ENCODE assay signal across 11 cellular contexts in genomic region chr10:101120520-101120883, GRCh38. TPM values are rescaled to one million over a fixed set of nuclear protein-coding genes. Genes with fewer than 3 reads are reported as not detected.
DNase-seq lines count a peak whose midpoint lies in the region; ATAC-seq and TF ChIP-seq lines count a peak whose summit lies in the region.
"Had no signal": no experiment of that assay in that cellular context is flagged by ENCODE, and none has a peak within 500 bp of the region (broad histone marks: within the 10 kb centered on the region; RNA-seq: fewer than 3 reads in every experiment).

No MANE protein-coding gene starts in this region.

- H3K27me3 Mint-ChIP-seq in GM23338 (ENCODE audit: insufficient read depth, low read depth, poor library complexity) = peaks cover 83% of the 10 kb centered on the region
- H3K27me3 Mint-ChIP-seq in activated CD4-positive, alpha-beta memory T cell treated with anti-CD3 and anti-CD28 coated beads for 36 hours = peaks cover 47% of the 10 kb centered on the region

- POLR2A ChIA-PET in activated CD4-positive, alpha-beta memory T cell treated with anti-CD3 and anti-CD28 coated beads for 36 hours (lab: Charles Lee) = no interaction called here

- H3F3A ChIP-seq in GM23338 (replicated peaks; ENCODE audit: low read depth) (no peaks in the 10 kb centered on the region), smooth muscle cell (ENCODE audit: low read depth) (no peaks in the 10 kb centered on the region)

- H3K27ac ChIP-seq in GM23338 (ENCODE audit: low read depth) (no peak overlapping the region), smooth muscle cell (ENCODE audit: low read depth) (no peak overlapping the region), caudate nucleus (ENCODE audit: low read depth, low read length) (no peak overlapping the region)
- H3K27ac ChIP-seq: testis had no signal

- H3K4me2 ChIP-seq in GM23338 (peak overlapping the region; percentile 79; the same call in 1 of the 2 replicates), smooth muscle cell (peak overlapping the region; percentile 90)

- peak overlapping the region; percentile 98; the same call in 1 of the 2 replicates for H2AFZ ChIP-seq in GM23338
- no peak overlapping the region for H2AFZ ChIP-seq in smooth muscle cell (ENCODE audit: low read depth)

- 92% methylated on average over 2 of the region's 2 CpGs for WGBS in smooth muscle cell (ENCODE audit: low lambda C conversion rate)

- no peak overlapping the region for H3K9ac ChIP-seq in smooth muscle cell (ENCODE audit: low read depth)

- H4K20me1 ChIP-seq in GM23338 (replicated peaks; ENCODE audit: insufficient read depth) (peaks cover 9% of the 10 kb centered on the region), smooth muscle cell (ENCODE audit: low read depth) (no peaks in the 10 kb centered on the region)

- peaks cover 18% of the 10 kb centered on the region for H3K4me1 Mint-ChIP-seq in GM23338
- peaks cover 31% of the 10 kb centered on the region for H3K4me1 Mint-ChIP-seq in activated CD4-positive, alpha-beta memory T cell treated with anti-CD3 and anti-CD28 coated beads for 36 hours (ENCODE audit: low read depth)

- H3K4me1 ChIP-seq in GM23338 (ENCODE audit: insufficient read depth) (no peaks in the 10 kb centered on the region; the same call in 1 of the 2 replicates), smooth muscle cell (ENCODE audit: low read depth) (peaks cover 14% of the 10 kb centered on the region)

- DNase-seq in GM23338 (ENCODE audit: low spot score) (no peak), fibroblast of villous mesenchyme (ENCODE audit: low read depth) (no peak), smooth muscle cell (lab: John Stamatoyannopoulos, UW; ENCODE audit: unreplicated experiment) (no peak), caudate nucleus (lab: John Stamatoyannopoulos, UW) (no peak), omental fat pad (ENCODE audit: low spot score) (no peak), nucleus accumbens (lab: John Stamatoyannopoulos, UW) (no peak)
- no peak for DNase-seq in activated CD4-positive, alpha-beta memory T cell treated with anti-CD3 and anti-CD28 coated beads for 36 hours
- DNase-seq: amniotic stem cell, GF-D8, testis had no signal

- H3K9me3 ChIP-seq in smooth muscle cell (replicated peaks; ENCODE audit: low read depth) = no peaks in the 10 kb centered on the region
- H3K9me3 ChIP-seq: testis had no signal

- H3K36me3 ChIP-seq in GM23338 (ENCODE audit: insufficient read depth) (no peaks in the 10 kb centered on the region), smooth muscle cell (ENCODE audit: low read depth) (no peaks in the 10 kb centered on the region)

- no peaks in the 10 kb centered on the region for H3K9me2 ChIP-seq in GM23338 (ENCODE audit: insufficient read depth)

- H3K27ac Mint-ChIP-seq in GM23338 = no peak overlapping the region
- no peak overlapping the region for H3K27ac Mint-ChIP-seq in activated CD4-positive, alpha-beta memory T cell treated with anti-CD3 and anti-CD28 coated beads for 36 hours

- no peak for ATAC-seq in GM23338
- no peak for ATAC-seq in omental fat pad (ENCODE audit: low FRiP score)

- peak overlapping the region; percentile 51 for H3K4me3 ChIP-seq in GM23338
- H3K4me3 ChIP-seq in fibroblast of villous mesenchyme (ENCODE audit: low read depth, low read length) = peak overlapping the region; percentile 52
- H3K4me3 ChIP-seq in smooth muscle cell = peak overlapping the region; percentile 51

- intact Hi-C loops in activated CD4-positive, alpha-beta memory T cell treated with anti-CD3 and anti-CD28 coated beads for 36 hours (cut with micrococcal nuclease) = loop anchor here (2.0 kb wide), 1 partner anchor 18 kb away; no protein-coding TSS in a partner anchor

- H3K27me3 ChIP-seq in GM23338 (ENCODE audit: insufficient read depth) (peaks cover 100% of the 10 kb centered on the region), smooth muscle cell (ENCODE audit: low read depth) (peaks cover 98% of the 10 kb centered on the region)

- no peaks in the 10 kb centered on the region for H3K79me2 ChIP-seq in GM23338 (replicated peaks; ENCODE audit: insufficient read depth)
- no peaks in the 10 kb centered on the region for H3K79me2 ChIP-seq in smooth muscle cell (ENCODE audit: low read depth)

- H3K4me3 Mint-ChIP-seq in GM23338 = peak overlapping the region; percentile 73; the same call in 2 of the 3 replicates
- H3K4me3 Mint-ChIP-seq in activated CD4-positive, alpha-beta memory T cell treated with anti-CD3 and anti-CD28 coated beads for 36 hours = peak overlapping the region; percentile 84

- no peaks in the 10 kb centered on the region; the same call in 2 of the 3 replicates for H3K36me3 Mint-ChIP-seq in GM23338 (ENCODE audit: low read depth)
- H3K36me3 Mint-ChIP-seq in activated CD4-positive, alpha-beta memory T cell treated with anti-CD3 and anti-CD28 coated beads for 36 hours = no peaks in the 10 kb centered on the region

- no peak for TF ChIP-seq CTCF in GM23338 (conservative IDR thresholded peaks at IDR 0.05; ENCODE audit: low read depth in 2 of 2)
- TF ChIP-seq CTCF in fibroblast of villous mesenchyme (IDR thresholded peaks at IDR 0.05; ENCODE audit: insufficient read depth, low read depth, low read length) = no peak
- no peak for TF ChIP-seq CTCF in smooth muscle cell (IDR thresholded peaks at IDR 0.05; ENCODE audit: borderline replicate concordance, insufficient read depth, poor library complexity, severe bottlenecking)
- TF ChIP-seq CTCF in omental fat pad (IDR thresholded peaks at IDR 0.05) = no peak

- CTCF ChIA-PET in activated CD4-positive, alpha-beta memory T cell treated with anti-CD3 and anti-CD28 coated beads for 36 hours (lab: Charles Lee) = interaction anchor here (0.7 to 4.2 kb wide), 2 partner anchors 22 to 41 kb away, joined by 3 to 31 read pairs; no protein-coding TSS in a partner anchor

- H3K9me3 Mint-ChIP-seq in GM23338 = peaks cover 4% of the 10 kb centered on the region; the same call in 1 of the 3 replicates
- H3K9me3 Mint-ChIP-seq in activated CD4-positive, alpha-beta memory T cell treated with anti-CD3 and anti-CD28 coated beads for 36 hours = no peaks in the 10 kb centered on the region

TF ChIP-seq in GM23338, 12 proteins besides CTCF, POLR2A, EP300 and RAD21 (continues in another document):
- TF ChIP-seq REST (IDR thresholded peaks at IDR 0.05; ENCODE audit: unreplicated experiment) (no peak), EZH2phosphoT487 (IDR thresholded peaks at IDR 0.05; ENCODE audit: unreplicated experiment) (no peak), ZNF114 (CRISPR knock-in tag; IDR thresholded peaks at IDR 0.05) (no peak), JUNB (IDR thresholded peaks at IDR 0.05; ENCODE audit: unreplicated experiment) (no peak), CREB1 (CRISPR knock-in tag; IDR thresholded peaks at IDR 0.05; ENCODE audit: low read depth) (no peak), ETS1 (IDR thresholded peaks at IDR 0.05) (no peak), EZH2 (IDR thresholded peaks at IDR 0.05; ENCODE audit: low read depth, unreplicated experiment) (no peak), STAT1 (IDR thresholded peaks at IDR 0.05; ENCODE audit: unreplicated experiment) (no peak), ZNF331 (CRISPR knock-in tag; IDR thresholded peaks at IDR 0.05; ENCODE audit: low read depth) (no peak)

RNA-seq across cellular contexts. Expression of gene TLX1, which starts 10.6 kb away (rescaled TPM):
- not detected in 2 replicates for total RNA-seq in GM23338 (2014; rRNA removed; shearing (Covaris generic))
- polyA plus RNA-seq in GM23338 (2016; fragmentation: Nextera tagmentation; extraction: Ambion mirVana) (not detected in 2 replicates), smooth muscle cell (not detected in 2 replicates)
- total RNA-seq in activated CD4-positive, alpha-beta memory T cell treated with anti-CD3 and anti-CD28 coated beads for 36 hours = not detected
- total RNA-seq in fibroblast of villous mesenchyme (not detected in 2 replicates), smooth muscle cell (0.04 TPM in 1 of 2 replicates, not detected in the other), omental fat pad (not detected)
- total RNA-seq: T-helper 1 cell treated with Interleukin-12 subunit alpha and Interleukin-12 subunit beta and Interleukin-4 antibody, amounts not matched to agents 30 ng/mL and 1 ng/mL, for 36 hours had no signal

RNA-seq across cellular contexts. Expression of gene KAZALD1, which starts 58.7 kb away (rescaled TPM):
- total RNA-seq in GM23338 (2014; rRNA removed; shearing (Covaris generic)) = 1.2 and 1.3 TPM in 2 replicates
- polyA plus RNA-seq in GM23338 (2016; fragmentation: Nextera tagmentation; extraction: Ambion mirVana) (0.27 and 0.75 TPM in 2 replicates), smooth muscle cell (20.3 and 20.4 TPM in 2 replicates)
- total RNA-seq in activated CD4-positive, alpha-beta memory T cell treated with anti-CD3 and anti-CD28 coated beads for 36 hours = 1 to 10 TPM in 1 of 2 experiments, under 1 TPM in 1; 0.58 to 1.3 TPM
- total RNA-seq in fibroblast of villous mesenchyme (9.1 and 9.3 TPM in 2 replicates), smooth muscle cell (11.5 and 13.1 TPM in 2 replicates), omental fat pad (10 to 100 TPM in 1 of 4 donors, 1 to 10 TPM in 2, under 1 TPM in 1; 0.72 to 15.0 (median 1.6) TPM)
